ENCODE assay signal across 20 cellular contexts in genomic region chr16:27965801-27966200, GRCh38.
DNase-seq lines count a peak whose midpoint lies in the region; TF ChIP-seq lines count a peak whose summit lies in the region.
"Had no signal": no experiment of that assay in that cellular context is flagged by ENCODE, and none has a peak within 500 bp of the region (broad histone marks: within the 10 kb centered on the region; RNA-seq: fewer than 3 reads in every experiment).

No MANE protein-coding gene starts in this region.

- H2BK120ac ChIP-seq in mesenchymal stem cell (ENCODE audit: low read depth, low read length) (no peak overlapping the region), trophoblast cell (ENCODE audit: insufficient read depth, low read length, poor library complexity) (no peak overlapping the region)

- H3K18ac ChIP-seq in mesenchymal stem cell (ENCODE audit: low read depth in 1 of 2, low read length in 2 of 2): no peak overlapping the region
- H3K18ac ChIP-seq in trophoblast cell (ENCODE audit: low read length): no peak overlapping the region

- H3K4ac ChIP-seq in mesenchymal stem cell (ENCODE audit: low read depth in 1 of 2, low read length in 2 of 2): no peak overlapping the region
- H3K4ac ChIP-seq in trophoblast cell (ENCODE audit: low read depth, low read length): no peak overlapping the region

- H3K14ac ChIP-seq in mesenchymal stem cell (ENCODE audit: low read length in 2 of 2) (no peak overlapping the region), trophoblast cell (ENCODE audit: low read length) (no peak overlapping the region)

- H2BK5ac ChIP-seq in mesenchymal stem cell (ENCODE audit: low read depth, low read length, poor library complexity, severe bottlenecking) (no peak overlapping the region), trophoblast cell (ENCODE audit: low read depth, low read length, poor library complexity) (no peak overlapping the region)

- H4K8ac ChIP-seq in mesenchymal stem cell (ENCODE audit: low read length) (no peak overlapping the region), trophoblast cell (ENCODE audit: low read depth, low read length) (no peak overlapping the region)

- no peak overlapping the region for H2AFZ ChIP-seq in mesenchymal stem cell (ENCODE audit: low read depth, low read length)
- no peak overlapping the region for H2AFZ ChIP-seq in trophoblast cell (ENCODE audit: insufficient read depth, low read length, poor library complexity)

- no peak overlapping the region for H3K27ac ChIP-seq in coronary artery
- no peak overlapping the region for H3K27ac ChIP-seq in mesenchymal stem cell (ENCODE audit: low read length, poor library complexity, severe bottlenecking)
- no peak overlapping the region for H3K27ac ChIP-seq in trophoblast cell (ENCODE audit: low read depth, low read length)
- H3K27ac ChIP-seq: A549; BLaER1 treated with 17β-estradiol and CSF1 and Interleukin-3, amounts not matched to agents 10 nM and 100 nM had no signal

- DNase-seq in coronary artery (ENCODE audit: low spot score): peak; percentile 28
- no peak for DNase-seq in mesenchymal stem cell
- peak; percentile 55 to 58 for DNase-seq in trophoblast cell
- peak; percentile 26 for DNase-seq in ureter (ENCODE audit: low spot score)
- DNase-seq in NCI-H1436 (lab: John Stamatoyannopoulos, UW): no peak
- DNase-seq in cortex of kidney (lab: John Stamatoyannopoulos, UW): no peak
- DNase-seq in foreskin fibroblast: no peak
- DNase-seq: 8988T; ACHN; AML-193; BE2C; Calu3; CD4-positive, alpha-beta T cell; COR-L47; DMS153; DND-41; GOT3 had no signal

- no peaks in the 10 kb centered on the region for H3K36me3 ChIP-seq in mesenchymal stem cell (ENCODE audit: control insufficient read depth in 1 of 2, insufficient read depth in 2 of 2, low read depth in 1 of 2, low read length in 2 of 2)
- H3K36me3 ChIP-seq in trophoblast cell (ENCODE audit: control insufficient read depth in 1 of 2, insufficient read depth in 2 of 2, low read length in 2 of 2): no peaks in the 10 kb centered on the region
- H3K36me3 ChIP-seq: BE2C; BLaER1 treated with 17β-estradiol and CSF1 and Interleukin-3, amounts not matched to agents 10 nM and 100 nM; HAP-1 had no signal

- H2BK12ac ChIP-seq in mesenchymal stem cell (ENCODE audit: low read length in 2 of 2) (no peak overlapping the region), trophoblast cell (ENCODE audit: low read length) (no peak overlapping the region)

- no peak overlapping the region for H3K23ac ChIP-seq in mesenchymal stem cell (ENCODE audit: low read length in 2 of 2)
- H3K23ac ChIP-seq in trophoblast cell (ENCODE audit: low read length): no peak overlapping the region

- no peak for TF ChIP-seq CTCF in coronary artery (IDR thresholded peaks at IDR 0.05)
- TF ChIP-seq CTCF in foreskin fibroblast (IDR thresholded peaks at IDR 0.05; ENCODE audit: low read depth, low read length): no peak

- no peaks in the 10 kb centered on the region for H3K79me2 ChIP-seq in trophoblast cell (ENCODE audit: control insufficient read depth, insufficient read depth, low read length, poor library complexity)

- H3K79me1 ChIP-seq in mesenchymal stem cell (replicated peaks; ENCODE audit: low read length, poor library complexity, severe bottlenecking) (no peaks in the 10 kb centered on the region), trophoblast cell (ENCODE audit: low read length) (no peaks in the 10 kb centered on the region)

- no peak overlapping the region for H2AK5ac ChIP-seq in mesenchymal stem cell (ENCODE audit: low read length, severe bottlenecking)
- no peak overlapping the region for H2AK5ac ChIP-seq in trophoblast cell (ENCODE audit: low read length)

- H3K9ac ChIP-seq in mesenchymal stem cell (ENCODE audit: low read length) (no peak overlapping the region), trophoblast cell (ENCODE audit: low read length) (no peak overlapping the region)
- H3K9ac ChIP-seq: BLaER1 treated with 17β-estradiol and CSF1 and Interleukin-3, amounts not matched to agents 10 nM and 100 nM had no signal

- H3K27me3 ChIP-seq in mesenchymal stem cell (ENCODE audit: control insufficient read depth in 1 of 2, insufficient read depth in 1 of 2, low read length in 2 of 2) (peaks cover 13 to 14% of the 10 kb centered on the region in 2 experiments), trophoblast cell (ENCODE audit: insufficient read depth, low read length) (no peaks in the 10 kb centered on the region)
- H3K27me3 ChIP-seq: BE2C; BLaER1 treated with 17β-estradiol and CSF1 and Interleukin-3, amounts not matched to agents 10 nM and 100 nM had no signal

- no peak overlapping the region for H3K4me3 ChIP-seq in coronary artery
- H3K4me3 ChIP-seq in mesenchymal stem cell (ENCODE audit: insufficient read depth in 1 of 2, low read depth in 1 of 2, low read length in 2 of 2): no peak overlapping the region
- H3K4me3 ChIP-seq in trophoblast cell (ENCODE audit: low read depth, low read length): no peak overlapping the region
- H3K4me3 ChIP-seq in foreskin fibroblast (ENCODE audit: low read depth in 1 of 2, low read length in 2 of 2): no peak overlapping the region
- H3K4me3 ChIP-seq: A549; BLaER1 treated with 17β-estradiol and CSF1 and Interleukin-3, amounts not matched to agents 10 nM and 100 nM; HAP-1 had no signal

- H3K9me3 ChIP-seq in mesenchymal stem cell (ENCODE audit: control insufficient read depth, low read length) (peaks cover 6% of the 10 kb centered on the region), trophoblast cell (ENCODE audit: insufficient read depth, low read depth, low read length) (peaks cover 8% of the 10 kb centered on the region)
- H3K9me3 ChIP-seq: A549, BE2C, HAP-1 had no signal

- H4K91ac ChIP-seq in mesenchymal stem cell (ENCODE audit: low read length) (peak overlapping the region; percentile 59), trophoblast cell (ENCODE audit: low read depth, low read length) (no peak overlapping the region)

- 76% methylated on average over 5 of the region's 5 CpGs for whole genome bisulfite sequencing in mesenchymal stem cell
- WGBS in trophoblast cell (ENCODE audit: extremely low coverage, insufficient coverage, insufficient read length): no CpG with 5 or more reads among the region's 5 CpGs

- H3K4me1 ChIP-seq in mesenchymal stem cell (ENCODE audit: control insufficient read depth, insufficient read depth, low read depth, low read length): no peaks in the 10 kb centered on the region
- no peaks in the 10 kb centered on the region for H3K4me1 ChIP-seq in trophoblast cell (ENCODE audit: control insufficient read depth in 1 of 2, insufficient read depth in 2 of 2, low read length in 2 of 2)
- H3K4me1 ChIP-seq: A549; BE2C; BLaER1 treated with 17β-estradiol and CSF1 and Interleukin-3, amounts not matched to agents 10 nM and 100 nM; HAP-1 had no signal

- no peak overlapping the region for H2BK15ac ChIP-seq in mesenchymal stem cell (ENCODE audit: low read depth, poor library complexity, severe bottlenecking)

- H4K12ac ChIP-seq in trophoblast cell (ENCODE audit: low read depth, low read length): no peak overlapping the region

- no peak overlapping the region for H3K4me2 ChIP-seq in mesenchymal stem cell (ENCODE audit: low read length, poor library complexity, severe bottlenecking)
- H3K4me2 ChIP-seq in trophoblast cell (ENCODE audit: low read length): no peak overlapping the region
- H3K4me2 ChIP-seq: A549; BLaER1 treated with 17β-estradiol and CSF1 and Interleukin-3, amounts not matched to agents 10 nM and 100 nM had no signal

Comparison
In these comparisons a context has a peak if more than half of its experiments do, and no peak if none do; other contexts are left out.
1. DNase-seq: peak in coronary artery (single experiment), trophoblast cell (2 of 2) and ureter (single experiment); none in mesenchymal stem cell (single experiment), NCI-H1436 (single experiment), cortex of kidney (single experiment) and foreskin fibroblast (0 of 2).